In genomic region chr2:28477087-28477486, GRCh38 we compare ENCODE assay signal across 35 cellular contexts.
"Had no signal": no experiment of that assay in that cellular context is flagged by ENCODE, and none has a peak within 500 bp of the region (broad histone marks: within the 10 kb centered on the region; RNA-seq: fewer than 3 reads in every experiment).

No MANE protein-coding gene starts in this region.

- H3K4me2 ChIP-seq: SK-N-SH had no signal

- H3K9me3 ChIP-seq: adrenal gland, body of pancreas, breast epithelium, Peyer's patch, SJSA1, SK-N-SH had no signal

- H3K4me3 Mint-ChIP-seq: activated CD4-positive, alpha-beta memory T cell treated with anti-CD3 and anti-CD28 coated beads, Interleukin-2, amount 10 ng/mL, durations not matched to agents 7 days and 5 days; activated naive CD4-positive, alpha-beta T cell treated with anti-CD3 and anti-CD28 coated beads for 36 hours; T-cell had no signal

- H3K36me3 ChIP-seq: adrenal gland, breast epithelium, Peyer's patch, SJSA1, WERI-Rb-1 had no signal

- H3K4me3 ChIP-seq: adrenal gland, body of pancreas, breast epithelium, K562, Peyer's patch, SJSA1 had no signal

- H3K27ac ChIP-seq: adrenal gland, body of pancreas, breast epithelium, Peyer's patch, SJSA1, WERI-Rb-1 had no signal

- H3K4me1 ChIP-seq: adrenal gland, breast epithelium, Peyer's patch, SJSA1 had no signal

- H3K36me3 Mint-ChIP-seq: T-cell had no signal

- ATAC-seq: body of pancreas, K562, PC-3, T-cell had no signal

- H3K27ac Mint-ChIP-seq: activated CD4-positive, alpha-beta memory T cell treated with anti-CD3 and anti-CD28 coated beads, Interleukin-2, amount 10 ng/mL, durations not matched to agents 7 days and 5 days; activated naive CD4-positive, alpha-beta T cell treated with anti-CD3 and anti-CD28 coated beads for 36 hours; activated naive CD4-positive, alpha-beta T cell treated with anti-CD3 and anti-CD28 coated beads, Interleukin-2, amount 50 U/mL, for 72 hours; T-cell had no signal

- H3K9ac ChIP-seq: SK-N-SH had no signal

- H3K9me2 ChIP-seq: SK-N-SH had no signal

- DNase-seq: activated CD4-positive, alpha-beta memory T cell treated with anti-CD3 and anti-CD28 coated beads, Interleukin-2, amount 10 ng/mL, durations not matched to agents 7 days and 5 days; activated CD4-positive, alpha-beta T cell treated with anti-CD3 and anti-CD28 coated beads for 1 hour; activated CD4-positive, alpha-beta T cell treated with anti-CD3 and anti-CD28 coated beads for 48 hours; activated CD4-positive, CD25-positive, alpha-beta regulatory T cell; activated gamma-delta T cell treated with Interleukin-2 at 50 U/mL for 16 hours; activated naive CD4-positive, alpha-beta T cell treated with anti-CD3 and anti-CD28 coated beads for 36 hours; body of pancreas; caudate nucleus; cerebellar nuclear complex; Karpas-422; NCI-H1048; NCI-H1105 treated with DMSO at 0.1 percent for 48 hours; NCI-H1436; NCI-H1694; NCI-H1930; NCI-H2081 treated with DMSO at 0.1 percent for 48 hours; NCI-H226; NCI-H446 treated with DMSO at 0.1 percent for 48 hours; NCI-H524; NCI-H69; NK-92 treated with Interleukin-12 subunit alpha and Interleukin-12 subunit beta, amount 100 ng/mL, for 24 hours; PC-3; RPMI8226; SHP77 treated with DMSO at 0.1 percent for 48 hours; SK-N-SH; T-cell; T-helper 2 cell; T-helper 9 cell; WERI-Rb-1 had no signal

- H3K27me3 ChIP-seq: adrenal gland, body of pancreas, breast epithelium, Peyer's patch, SJSA1 had no signal
